7 cellular contexts compared by ENCODE assay signal in the genomic region with DNA sequence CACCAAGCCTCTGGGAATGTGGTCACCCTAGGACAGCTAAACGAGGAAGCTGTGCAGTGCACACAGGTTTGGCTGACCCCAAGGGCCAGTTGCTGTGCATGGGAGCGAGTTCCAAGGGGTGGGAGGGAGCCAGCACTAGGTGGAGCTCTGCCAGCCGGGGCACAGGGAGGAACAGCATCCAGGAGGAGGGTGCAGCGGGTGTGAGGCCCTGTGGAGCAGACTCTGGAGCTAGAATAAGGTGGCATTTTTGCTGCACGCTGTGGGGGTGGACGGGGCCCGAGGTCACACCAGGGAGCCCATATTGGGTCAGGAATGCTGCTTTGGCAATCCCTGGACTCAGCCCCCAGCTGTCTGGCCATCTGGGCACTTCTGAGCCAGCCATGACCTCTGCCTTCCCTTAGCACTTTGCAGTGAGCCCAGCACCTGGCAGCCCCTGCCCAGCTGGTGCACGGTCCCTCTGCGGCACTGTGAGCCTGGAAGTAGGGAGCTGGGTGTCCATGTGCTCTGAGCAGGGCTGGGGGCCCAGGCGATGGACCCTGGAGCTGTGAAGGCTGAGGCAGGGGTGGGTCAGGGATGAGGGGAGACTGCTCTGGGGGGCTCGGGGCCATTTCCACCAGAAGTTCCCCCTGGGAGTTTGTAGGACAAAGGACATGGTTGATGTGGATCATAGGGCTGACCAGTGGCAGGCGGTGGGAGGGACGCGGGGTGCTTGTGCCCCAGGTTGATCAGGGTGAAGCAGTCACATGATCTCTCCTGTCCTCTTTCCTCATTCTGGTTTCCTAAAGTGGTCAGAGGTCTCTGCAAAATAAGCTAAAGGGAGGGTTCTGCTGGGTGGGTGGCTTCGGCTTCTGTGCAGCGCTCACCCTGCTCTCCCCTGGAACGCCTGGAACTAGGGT. TPM values are rescaled to one million over a fixed set of nuclear protein-coding genes. Genes with fewer than 3 reads are reported as not detected.
DNase-seq lines count a peak whose midpoint lies in the region; ATAC-seq and TF ChIP-seq lines count a peak whose summit lies in the region.

No MANE protein-coding gene starts in this region.

- intact Hi-C loops in adrenal gland (cut with DNase I) = no loop called here

- peaks cover 0 to 10% of the 10 kb centered on the region in 2 donors for H3K36me3 ChIP-seq in adrenal gland (replicated peaks in 1 of 2)
- peaks cover 6% of the 10 kb centered on the region for H3K36me3 ChIP-seq in iPS-20b (ENCODE audit: insufficient read depth, low read depth, low read length)

- no peaks in the 10 kb centered on the region for H3K27me3 Mint-ChIP-seq in stimulated activated memory B cell treated with anti-CD40 and anti-IgM and Interleukin-4, amounts not matched to agents 10 μg/mL and 1 μg/mL and 100 μg/mL, for 72 hours

- ATAC-seq in GM19395 (IDR thresholded peaks at IDR 0.05; ENCODE audit: unreplicated experiment) (peak; percentile 15), HG03457 (IDR thresholded peaks at IDR 0.05; ENCODE audit: unreplicated experiment) (no peak)
- peak; percentile 21 for ATAC-seq in stimulated activated memory B cell treated with anti-CD40 and anti-IgM and Interleukin-4, amounts not matched to agents 10 μg/mL and 1 μg/mL and 100 μg/mL, for 72 hours

- peaks cover 75% of the 10 kb centered on the region for H3K4me1 Mint-ChIP-seq in stimulated activated memory B cell treated with anti-CD40 and anti-IgM and Interleukin-4, amounts not matched to agents 10 μg/mL and 1 μg/mL and 100 μg/mL, for 72 hours

- H3K9ac ChIP-seq in iPS-20b (ENCODE audit: low read depth, low read length) = peak overlapping the region; percentile 88; the same call in 1 of the 2 replicates

- peak overlapping the region; percentile 82 for H3K4me3 Mint-ChIP-seq in stimulated activated memory B cell treated with anti-CD40 and anti-IgM and Interleukin-4, amounts not matched to agents 10 μg/mL and 1 μg/mL and 100 μg/mL, for 72 hours

- WGBS in adrenal gland, 4 donors = 13 to 47% (median 30%) methylated on average over 3 to 17 of the region's 17 CpGs

- H3K4me3 ChIP-seq in adrenal gland (peak overlapping the region in 2 of 4 donors; percentile 41 to 63), iPS-20b (ENCODE audit: low read length) (peak overlapping the region; percentile 83)

- peak; percentile 24 to 70 for DNase-seq in Kasumi-1 (lab: John Stamatoyannopoulos, UW)
- DNase-seq in adrenal gland = peak in 6 of 7 donors; percentile 73 to 86 (median 82)
- no peak for DNase-seq in inferior parietal cortex (ENCODE audit: extremely low spot score)

- peaks cover 5% of the 10 kb centered on the region for H3K36me3 Mint-ChIP-seq in stimulated activated memory B cell treated with anti-CD40 and anti-IgM and Interleukin-4, amounts not matched to agents 10 μg/mL and 1 μg/mL and 100 μg/mL, for 72 hours

- H3K27ac Mint-ChIP-seq in stimulated activated memory B cell treated with anti-CD40 and anti-IgM and Interleukin-4, amounts not matched to agents 10 μg/mL and 1 μg/mL and 100 μg/mL, for 72 hours = peak overlapping the region; percentile 82

- H3K9me3 Mint-ChIP-seq in stimulated activated memory B cell treated with anti-CD40 and anti-IgM and Interleukin-4, amounts not matched to agents 10 μg/mL and 1 μg/mL and 100 μg/mL, for 72 hours = no peaks in the 10 kb centered on the region

- peaks cover 48 to 60% of the 10 kb centered on the region in 2 donors for H3K4me1 ChIP-seq in adrenal gland (replicated peaks in 1 of 2)
- no peaks in the 10 kb centered on the region for H3K4me1 ChIP-seq in iPS-20b (ENCODE audit: insufficient read depth, low read length)

- no peak for TF ChIP-seq POLR2A in adrenal gland (IDR thresholded peaks at IDR 0.05)

- H3K27me3 ChIP-seq in adrenal gland = no peaks in the 10 kb centered on the region
- H3K27me3 ChIP-seq in iPS-20b (ENCODE audit: insufficient read depth, low read length) = no peaks in the 10 kb centered on the region

- H3K27ac ChIP-seq in adrenal gland (peak overlapping the region; percentile 88 to 99 (median 98)), iPS-20b (ENCODE audit: low read length) (peak overlapping the region; percentile 79)

- no peak for TF ChIP-seq CTCF in adrenal gland (IDR thresholded peaks at IDR 0.05)

- H3K9me3 ChIP-seq in adrenal gland (replicated peaks in 1 of 3) (no peaks in the 10 kb centered on the region), iPS-20b (ENCODE audit: insufficient read depth, low read depth, low read length) (no peaks in the 10 kb centered on the region)

RNA-seq across cellular contexts. Expression of a gene that starts 8.9 kb away (rescaled TPM):
- total RNA-seq in adrenal gland = 100 to 1,000 TPM in 5 of 8 donors, 10 to 100 TPM in 3; 75.3 to 202 (median 123) TPM
- 10 to 100 TPM; 76.8 to 98.0 (median 92.5) TPM for polyA plus RNA-seq in adrenal gland

RNA-seq across cellular contexts. Expression of a gene that starts 48.3 kb away (rescaled TPM):
- 10 to 100 TPM in 7 of 8 donors, 1 to 10 TPM in 1; 9.5 to 72.0 (median 39.4) TPM for total RNA-seq in adrenal gland
- 100 to 1,000 TPM; 116 to 143 (median 127) TPM for polyA plus RNA-seq in adrenal gland
